ENCODE assay signal across 26 cellular contexts in the genomic region with DNA sequence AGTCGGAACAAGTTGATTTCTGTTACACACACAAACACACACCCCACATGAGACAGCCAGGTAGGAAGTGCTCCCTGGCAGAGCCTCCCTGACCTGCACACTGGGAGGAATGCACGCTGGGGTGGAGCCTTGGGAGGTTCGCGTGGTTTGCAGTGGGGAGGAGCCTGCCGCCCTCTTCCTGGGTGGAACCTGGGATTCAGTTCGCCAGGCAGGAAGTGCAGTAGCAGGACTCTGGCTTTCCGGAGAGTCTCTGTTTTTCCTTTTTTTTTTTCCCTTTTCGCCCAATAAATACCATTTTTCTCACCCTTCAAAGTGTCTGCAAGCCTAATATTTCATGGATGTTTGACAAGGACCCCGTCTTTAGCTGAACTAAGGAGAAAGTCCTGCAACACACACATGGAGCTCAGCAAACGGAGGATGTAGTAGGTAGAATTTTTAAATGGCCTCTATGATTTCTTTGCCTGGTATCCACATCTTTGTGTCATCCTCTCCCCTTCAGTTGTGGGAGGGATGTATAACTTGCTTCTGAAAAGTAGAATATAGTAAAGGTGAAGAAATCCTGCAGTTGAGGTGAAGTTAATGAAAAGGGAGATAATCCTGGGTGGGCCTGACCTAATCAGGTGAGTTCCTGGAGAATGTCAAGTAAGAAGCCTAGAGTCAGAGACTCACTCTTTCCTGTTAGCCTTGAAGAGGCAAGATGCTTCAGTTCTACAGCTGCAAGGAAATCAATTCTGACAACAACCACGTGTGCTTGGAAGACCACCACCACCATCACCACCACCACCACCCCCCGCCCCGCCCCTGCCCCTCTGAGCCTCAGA.
DNase-seq lines count a peak whose midpoint lies in the region; ATAC-seq and TF ChIP-seq lines count a peak whose summit lies in the region.
"Had no signal": no experiment of that assay in that cellular context is flagged by ENCODE, and none has a peak within 500 bp of the region (broad histone marks: within the 10 kb centered on the region; RNA-seq: fewer than 3 reads in every experiment).

No MANE protein-coding gene starts in this region.

- no peak overlapping the region for H3K4me3 ChIP-seq in upper lobe of right lung
- H3K4me3 ChIP-seq in gastroesophageal sphincter, result no peak overlapping the region
- H3K4me3 ChIP-seq: ascending aorta, MG63, sigmoid colon, uterus had no signal

- H3K36me3 ChIP-seq in upper lobe of right lung (no peaks in the 10 kb centered on the region), gastroesophageal sphincter (no peaks in the 10 kb centered on the region)
- H3K36me3 ChIP-seq: ascending aorta, MG63, neutrophil, sigmoid colon, uterus had no signal

- DNase-seq in SHP77 (lab: John Stamatoyannopoulos, UW) (peak; percentile 0 to 1), SHP77 treated with DMSO at 0.1 percent for 48 hours (lab: John Stamatoyannopoulos, UW) (no peak), left ventricle myocardium superior (peak; percentile 35), upper lobe of right lung (peak; percentile 63), NCI-H2227 treated with DMSO at 0.1 percent for 48 hours (lab: John Stamatoyannopoulos, UW) (no peak), DMS79 (lab: John Stamatoyannopoulos, UW) (no peak)
- DNase-seq: activated CD4-positive, alpha-beta T cell treated with anti-CD3 and anti-CD28 coated beads, Interleukin-2, amount 10 ng/mL, durations not matched to agents 24 days and 14 days; activated gamma-delta T cell; activated naive CD8-positive, alpha-beta T cell treated with anti-CD3 and anti-CD28 coated beads, Interleukin-2, amount 10 ng/mL, durations not matched to agents 7 days and 5 days; activated T-cell treated with anti-CD3 and anti-CD28 coated beads, Interleukin-2, amount 50 U/mL, for 1 hour; CD4-positive, CD25-positive, alpha-beta regulatory T cell; MG63; NCI-H1417; NCI-H2029 treated with DMSO at 0.1 percent for 48 hours; NCI-H69; sigmoid colon; SK-N-SH; stimulated activated CD4-positive, alpha-beta T cell treated with anti-CD3 and anti-CD28 coated beads, Interleukin-15, amount 100 ng/mL, for 24 hours; stimulated activated naive CD4-positive, alpha-beta T cell; T-helper 2 cell; uterus had no signal

- TF ChIP-seq EP300 in gastroesophageal sphincter (IDR thresholded peaks at IDR 0.05), result no peak

- H3K27me3 ChIP-seq in upper lobe of right lung, result no peaks in the 10 kb centered on the region
- no peaks in the 10 kb centered on the region for H3K27me3 ChIP-seq in gastroesophageal sphincter
- H3K27me3 ChIP-seq: ascending aorta, MG63, neutrophil, sigmoid colon, uterus had no signal

- no peak for TF ChIP-seq POLR2A in gastroesophageal sphincter (IDR thresholded peaks at IDR 0.05)

- no peak for TF ChIP-seq CTCF in upper lobe of right lung (IDR thresholded peaks at IDR 0.05)
- no peak for TF ChIP-seq CTCF in gastroesophageal sphincter (IDR thresholded peaks at IDR 0.05)

- H3K4me1 ChIP-seq in upper lobe of right lung, result peaks cover 16% of the 10 kb centered on the region
- peaks cover 0 to 20% (median 12%) of the 10 kb centered on the region in 3 donors for H3K4me1 ChIP-seq in gastroesophageal sphincter

- H3K9me3 ChIP-seq in upper lobe of right lung (no peaks in the 10 kb centered on the region), gastroesophageal sphincter (no peaks in the 10 kb centered on the region)
- H3K9me3 ChIP-seq: ascending aorta, MG63, neutrophil, sigmoid colon, SK-N-SH, uterus had no signal

- ATAC-seq in left ventricle myocardium superior (peak; percentile 42), upper lobe of right lung (peak; percentile 78), gastroesophageal sphincter (no peak)

- intact Hi-C loops in left ventricle myocardium superior (cut with micrococcal nuclease) (no loop called here), upper lobe of right lung (cut with DNase I) (no loop called here)

- H3K27ac ChIP-seq in cingulate gyrus (ENCODE audit: low read depth, low read length), result peak overlapping the region; percentile 65
- no peak overlapping the region for H3K27ac ChIP-seq in upper lobe of right lung
- H3K27ac ChIP-seq in gastroesophageal sphincter, result peak overlapping the region in 1 of 4 donors; percentile 68
- H3K27ac ChIP-seq: 22Rv1, ascending aorta had no signal

- WGBS in gastroesophageal sphincter (ENCODE audit: low coverage in 1 of 2), 2 donors, result 65 to 76% methylated on average over 5 to 10 of the region's 13 CpGs

Comparison
In these comparisons a context has a peak if more than half of its experiments do, and no peak if none do; other contexts are left out.
1. DNase-seq: peak in SHP77 (2 of 2), left ventricle myocardium superior (single experiment) and upper lobe of right lung (single experiment); none in SHP77 treated with DMSO at 0.1 percent for 48 hours (single experiment), NCI-H2227 treated with DMSO at 0.1 percent for 48 hours (single experiment) and DMS79 (single experiment).